In genomic region chr2:70443078-70443465, GRCh38 we compare ENCODE assay signal across 1 cellular context.
TF ChIP-seq lines count a peak whose summit lies in the region.

No MANE protein-coding gene starts in this region.

TF ChIP-seq in HepG2, 621 proteins besides CTCF, POLR2A, EP300 and RAD21 (continued from another document):
- TF ChIP-seq DNMT1 (CRISPR knock-in tag; IDR thresholded peaks at IDR 0.05) (no peak), TEF (CRISPR knock-in tag; IDR thresholded peaks at IDR 0.05) (no peak)
